Comparison of ENCODE assay signal across 8 cellular contexts in genomic region chr1:1959840-1960479, GRCh38. TPM values are rescaled to one million over a fixed set of nuclear protein-coding genes. Genes with fewer than 3 reads are reported as not detected.
DNase-seq lines count a peak whose midpoint lies in the region; ATAC-seq and TF ChIP-seq lines count a peak whose summit lies in the region.

No MANE protein-coding gene starts in this region.

- TF ChIP-seq CTCF in left ventricle myocardium inferior (IDR thresholded peaks at IDR 0.05; ENCODE audit: borderline replicate concordance), result peak; percentile 88

- no peak overlapping the region for H3K9ac ChIP-seq in adipocyte (ENCODE audit: low read length)

- H3K4me1 ChIP-seq in adipocyte (ENCODE audit: control insufficient read depth, insufficient read depth, low read length) (peaks cover 20% of the 10 kb centered on the region), left ventricle myocardium inferior (peaks cover 13% of the 10 kb centered on the region)

- no peaks in the 10 kb centered on the region for H3K36me3 ChIP-seq in MG63
- H3K36me3 ChIP-seq in adipocyte (ENCODE audit: control insufficient read depth, insufficient read depth, low read length, severe bottlenecking), result no peaks in the 10 kb centered on the region
- H3K36me3 ChIP-seq in left ventricle myocardium inferior, result no peaks in the 10 kb centered on the region

- peak; percentile 92 for DNase-seq in Daoy (ENCODE audit: low read depth)
- peak; percentile 89 for DNase-seq in MG63
- peak; percentile 33 to 54 for DNase-seq in SW 1271 (lab: John Stamatoyannopoulos, UW)
- peak; percentile 66 for DNase-seq in adipocyte (ENCODE audit: low read depth)
- peak; percentile 86 for DNase-seq in left ventricle myocardium inferior
- peak; percentile 21 for DNase-seq in putamen (ENCODE audit: low spot score)

- H3K9me3 ChIP-seq in MG63, result no peaks in the 10 kb centered on the region
- peaks cover 6% of the 10 kb centered on the region for H3K9me3 ChIP-seq in adipocyte (ENCODE audit: control insufficient read depth, low read length)
- no peaks in the 10 kb centered on the region for H3K9me3 ChIP-seq in left ventricle myocardium inferior (replicated peaks)

- intact Hi-C loops in left ventricle myocardium inferior (cut with micrococcal nuclease), result loop anchor here (10.0 kb wide), 1 partner anchor 85 kb away; no protein-coding TSS in a partner anchor

- ATAC-seq in GM21529 (IDR thresholded peaks at IDR 0.05; ENCODE audit: unreplicated experiment) (no peak), GM19035 (IDR thresholded peaks at IDR 0.05; ENCODE audit: unreplicated experiment) (no peak)

- H3K27me3 ChIP-seq in MG63 (peaks cover 5% of the 10 kb centered on the region; the same call in 1 of the 2 replicates), adipocyte (replicated peaks; ENCODE audit: control insufficient read depth, insufficient read depth, low read length) (peaks cover 42% of the 10 kb centered on the region), left ventricle myocardium inferior (ENCODE audit: low read depth) (peaks cover 91% of the 10 kb centered on the region)

- H3K4me3 ChIP-seq in MG63, result no peak overlapping the region
- H3K4me3 ChIP-seq in adipocyte (ENCODE audit: low read length), result no peak overlapping the region
- H3K4me3 ChIP-seq in left ventricle myocardium inferior, result peak overlapping the region; percentile 45

- H3K27ac ChIP-seq in left ventricle myocardium inferior (replicated peaks), result no peak overlapping the region

RNA-seq across cellular contexts. Expression of gene TMEM52, which starts 40.9 kb away (rescaled TPM):
- total RNA-seq in Daoy (2014; rRNA removed; shearing (Covaris generic)), result 0.23 and 0.33 TPM in 2 replicates
- not detected in 2 replicates for total RNA-seq in MG63 (2014; rRNA removed; shearing (Covaris generic); ENCODE audit: low replicate concordance)
- 0.47 TPM for total RNA-seq in left ventricle myocardium inferior

RNA-seq across cellular contexts. Expression of gene CFAP74, which starts 43.6 kb away (rescaled TPM):
- total RNA-seq in Daoy (2014; rRNA removed; shearing (Covaris generic)), result not detected in 2 replicates
- total RNA-seq in MG63 (2014; rRNA removed; shearing (Covaris generic); ENCODE audit: low replicate concordance), result 0.20 TPM in 1 of 2 replicates, not detected in the other
- not detected for total RNA-seq in left ventricle myocardium inferior

RNA-seq across cellular contexts. Expression of gene CALML6, which starts 44.9 kb away (rescaled TPM):
- total RNA-seq in Daoy (2014; rRNA removed; shearing (Covaris generic)), result 0.23 TPM in 1 of 2 replicates, not detected in the other
- total RNA-seq in MG63 (2014; rRNA removed; shearing (Covaris generic); ENCODE audit: low replicate concordance), result 0.20 TPM in 1 of 2 replicates, not detected in the other
- not detected for total RNA-seq in left ventricle myocardium inferior

RNA-seq across cellular contexts. Expression of gene GABRD, which starts 59.2 kb away (rescaled TPM):
- total RNA-seq in Daoy (2014; rRNA removed; shearing (Covaris generic)), result not detected in 2 replicates
- not detected in 2 replicates for total RNA-seq in MG63 (2014; rRNA removed; shearing (Covaris generic); ENCODE audit: low replicate concordance)
- total RNA-seq in left ventricle myocardium inferior, result 0.41 TPM

Comparison
In these comparisons a context has a peak if more than half of its experiments do, and no peak if none do; other contexts are left out.
1. DNase-seq: peak in every context shown above with its lines; median percentile 92 in Daoy; 89 in MG63; 86 in left ventricle myocardium inferior; 66 in adipocyte; 44 in SW 1271; 21 in putamen.